17 cellular contexts compared by ENCODE assay signal in the genomic region with DNA sequence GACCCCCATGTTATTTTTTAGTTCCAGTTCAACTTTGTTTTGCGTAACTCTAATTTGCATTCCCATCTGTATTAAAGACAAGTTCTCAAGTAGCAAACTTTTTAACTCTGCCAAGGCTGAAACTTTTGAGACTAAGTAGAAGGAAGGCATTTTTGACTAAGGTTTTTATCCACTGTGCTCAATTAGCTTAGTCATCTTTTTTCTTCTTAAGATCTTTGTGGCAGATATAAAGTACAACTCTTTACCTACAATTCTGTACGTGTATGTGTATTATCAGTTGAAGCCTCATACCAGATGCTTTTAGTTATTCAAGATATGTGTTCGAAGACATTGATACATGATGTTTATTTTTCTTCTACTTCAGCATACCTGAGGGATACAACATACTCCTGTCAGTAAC. TPM values are rescaled to one million over a fixed set of nuclear protein-coding genes. Genes with fewer than 3 reads are reported as not detected.
DNase-seq lines count a peak whose midpoint lies in the region; ATAC-seq, FAIRE-seq and TF ChIP-seq lines count a peak whose summit lies in the region.
"Had no signal": no experiment of that assay in that cellular context is flagged by ENCODE, and none has a peak within 500 bp of the region (broad histone marks: within the 10 kb centered on the region; RNA-seq: fewer than 3 reads in every experiment).

No MANE protein-coding gene starts in this region.

- H3K9me3 Mint-ChIP-seq in activated naive CD4-positive, alpha-beta T cell treated with anti-CD3 and anti-CD28 coated beads, Interleukin-2, amount 50 U/mL, for 24 hours = no peaks in the 10 kb centered on the region
- no peaks in the 10 kb centered on the region for H3K9me3 Mint-ChIP-seq in activated naive CD4-positive, alpha-beta T cell treated with anti-CD3 and anti-CD28 coated beads, Interleukin-2, amount 50 U/mL, for 72 hours
- H3K9me3 Mint-ChIP-seq in astrocyte (ENCODE audit: unreplicated experiment) (no peaks in the 10 kb centered on the region), mesothelial cell of epicardium (no peaks in the 10 kb centered on the region)
- no peaks in the 10 kb centered on the region for H3K9me3 Mint-ChIP-seq in activated CD8-positive, alpha-beta T cell treated with anti-CD3 and anti-CD28 coated beads, Interleukin-2, amount 10 ng/mL, durations not matched to agents 7 days and 5 days (ENCODE audit: insufficient read depth)
- H3K9me3 Mint-ChIP-seq: CD8-positive, alpha-beta memory T cell; H9 had no signal

- H3K79me1 ChIP-seq in neuronal stem cell (ENCODE audit: low read depth, low read length) = no peaks in the 10 kb centered on the region

- peak overlapping the region; percentile 18 for H3K27ac Mint-ChIP-seq in activated naive CD4-positive, alpha-beta T cell treated with anti-CD3 and anti-CD28 coated beads, Interleukin-2, amount 50 U/mL, for 24 hours
- H3K27ac Mint-ChIP-seq in activated naive CD4-positive, alpha-beta T cell treated with anti-CD3 and anti-CD28 coated beads, Interleukin-2, amount 50 U/mL, for 72 hours = peak overlapping the region in 1 of 2 donors; percentile 29
- no peak overlapping the region for H3K27ac Mint-ChIP-seq in astrocyte (ENCODE audit: unreplicated experiment)
- H3K27ac Mint-ChIP-seq in mesothelial cell of epicardium = peak overlapping the region; percentile 57
- H3K27ac Mint-ChIP-seq in activated CD8-positive, alpha-beta T cell treated with anti-CD3 and anti-CD28 coated beads, Interleukin-2, amount 10 ng/mL, durations not matched to agents 7 days and 5 days = no peak overlapping the region

- no peak overlapping the region for H3K4me3 Mint-ChIP-seq in activated naive CD4-positive, alpha-beta T cell treated with anti-CD3 and anti-CD28 coated beads, Interleukin-2, amount 50 U/mL, for 24 hours
- H3K4me3 Mint-ChIP-seq in astrocyte (ENCODE audit: unreplicated experiment) (no peak overlapping the region), mesothelial cell of epicardium (no peak overlapping the region)
- H3K4me3 Mint-ChIP-seq in activated CD8-positive, alpha-beta T cell treated with anti-CD3 and anti-CD28 coated beads, Interleukin-2, amount 10 ng/mL, durations not matched to agents 7 days and 5 days = no peak overlapping the region
- H3K4me3 Mint-ChIP-seq: CD8-positive, alpha-beta memory T cell; H9 had no signal

- peaks cover 26% of the 10 kb centered on the region for H3K36me3 Mint-ChIP-seq in activated naive CD4-positive, alpha-beta T cell treated with anti-CD3 and anti-CD28 coated beads, Interleukin-2, amount 50 U/mL, for 24 hours
- H3K36me3 Mint-ChIP-seq in activated naive CD4-positive, alpha-beta T cell treated with anti-CD3 and anti-CD28 coated beads, Interleukin-2, amount 50 U/mL, for 72 hours = peaks cover 0 to 33% of the 10 kb centered on the region in 2 donors
- H3K36me3 Mint-ChIP-seq in astrocyte (ENCODE audit: low read depth, unreplicated experiment) = peaks cover 6% of the 10 kb centered on the region
- peaks cover 47% of the 10 kb centered on the region for H3K36me3 Mint-ChIP-seq in mesothelial cell of epicardium
- H3K36me3 Mint-ChIP-seq in activated CD8-positive, alpha-beta T cell treated with anti-CD3 and anti-CD28 coated beads, Interleukin-2, amount 10 ng/mL, durations not matched to agents 7 days and 5 days (ENCODE audit: low read depth) = peaks cover 65% of the 10 kb centered on the region

- H3K9ac ChIP-seq in astrocyte (ENCODE audit: low read length) (no peak overlapping the region), neuronal stem cell (ENCODE audit: low read depth, low read length, poor library complexity) (no peak overlapping the region)

- no peaks in the 10 kb centered on the region for H3K27me3 ChIP-seq in astrocyte (ENCODE audit: insufficient read depth, low read length)
- H3K27me3 ChIP-seq in neuronal stem cell (ENCODE audit: control insufficient read depth in 3 of 3, insufficient read depth in 3 of 3, low read depth in 1 of 3, low read length in 3 of 3) = no peaks in the 10 kb centered on the region
- H3K27me3 ChIP-seq: BE2C had no signal

- H2BK12ac ChIP-seq in neuronal stem cell (ENCODE audit: low read length) = no peak overlapping the region

- H2AFZ ChIP-seq in astrocyte (ENCODE audit: low read depth, low read length) = no peak overlapping the region
- no peak overlapping the region for H2AFZ ChIP-seq in neuronal stem cell (ENCODE audit: low read length)

- no peaks in the 10 kb centered on the region for H3K27me3 Mint-ChIP-seq in activated naive CD4-positive, alpha-beta T cell treated with anti-CD3 and anti-CD28 coated beads, Interleukin-2, amount 50 U/mL, for 24 hours
- H3K27me3 Mint-ChIP-seq in astrocyte (ENCODE audit: low read depth, unreplicated experiment) (no peaks in the 10 kb centered on the region), mesothelial cell of epicardium (ENCODE audit: low read depth) (no peaks in the 10 kb centered on the region)
- no peaks in the 10 kb centered on the region for H3K27me3 Mint-ChIP-seq in activated CD8-positive, alpha-beta T cell treated with anti-CD3 and anti-CD28 coated beads, Interleukin-2, amount 10 ng/mL, durations not matched to agents 7 days and 5 days (ENCODE audit: low read depth)
- H3K27me3 Mint-ChIP-seq: CD8-positive, alpha-beta memory T cell had no signal

- TF ChIP-seq CTCF in astrocyte (IDR thresholded peaks at IDR 0.05; ENCODE audit: insufficient read depth, low read depth, low read length) (no peak), mesothelial cell of epicardium (IDR thresholded peaks at IDR 0.05; ENCODE audit: unreplicated experiment) (no peak)

- H3K4ac ChIP-seq in neuronal stem cell (ENCODE audit: low read length) = no peak overlapping the region

- H3K79me2 ChIP-seq in astrocyte (ENCODE audit: insufficient read depth, low read length) = no peaks in the 10 kb centered on the region

- H4K91ac ChIP-seq in neuronal stem cell (ENCODE audit: low read depth, low read length, poor library complexity) = no peak overlapping the region

- H3K36me3 ChIP-seq in astrocyte (ENCODE audit: insufficient read depth, low read length) = peaks cover 36% of the 10 kb centered on the region
- peaks cover 5 to 100% of the 10 kb centered on the region in 2 donors for H3K36me3 ChIP-seq in neuronal stem cell (replicated peaks in 1 of 2; ENCODE audit: control insufficient read depth in 2 of 2, insufficient read depth in 2 of 2, low read length in 2 of 2)

- no peak overlapping the region for H3K4me3 ChIP-seq in astrocyte (ENCODE audit: insufficient read depth, low read depth, low read length)
- H3K4me3 ChIP-seq in neuronal stem cell (ENCODE audit: low read length in 2 of 2) = no peak overlapping the region

- no peak overlapping the region for H3K18ac ChIP-seq in neuronal stem cell (ENCODE audit: low read length)

- H3K4me2 ChIP-seq in astrocyte (ENCODE audit: low read length) (no peak overlapping the region), neuronal stem cell (ENCODE audit: insufficient read depth, low read length, poor library complexity, severe bottlenecking) (no peak overlapping the region)

- no peak overlapping the region for H2AK5ac ChIP-seq in neuronal stem cell (ENCODE audit: low read depth, low read length)

- POLR2A ChIA-PET in activated CD8-positive, alpha-beta T cell treated with anti-CD3 and anti-CD28 coated beads, Interleukin-2, amount 10 ng/mL, durations not matched to agents 7 days and 5 days (lab: Charles Lee) = no interaction called here

- TF ChIP-seq POLR2A in GM12892 (IDR thresholded peaks at IDR 0.05; ENCODE audit: low read depth, low read length) = no peak

- no peak overlapping the region for H2BK120ac ChIP-seq in neuronal stem cell (ENCODE audit: low read depth, low read length)

- no peak overlapping the region for H3K14ac ChIP-seq in neuronal stem cell (ENCODE audit: low read length)

- H3K4me1 ChIP-seq in astrocyte (ENCODE audit: insufficient read depth, low read length) (no peaks in the 10 kb centered on the region), neuronal stem cell (ENCODE audit: control insufficient read depth in 2 of 2, insufficient read depth in 1 of 2, low read depth in 1 of 2, low read length in 2 of 2) (peaks cover 0 to 1% of the 10 kb centered on the region in 2 donors)
- H3K4me1 ChIP-seq: BE2C had no signal

- no peak overlapping the region for H2BK5ac ChIP-seq in neuronal stem cell (ENCODE audit: low read length)

- H3K9me3 ChIP-seq in astrocyte (ENCODE audit: insufficient read depth, low read depth, low read length) = no peaks in the 10 kb centered on the region
- no peaks in the 10 kb centered on the region for H3K9me3 ChIP-seq in neuronal stem cell (replicated peaks in 1 of 2; ENCODE audit: control insufficient read depth in 2 of 2, insufficient read depth in 1 of 2, low read depth in 1 of 2, low read length in 2 of 2)
- H3K9me3 ChIP-seq: BE2C had no signal

- no peak for DNase-seq in activated naive CD4-positive, alpha-beta T cell treated with anti-CD3 and anti-CD28 coated beads, Interleukin-2, amount 50 U/mL, for 72 hours (ENCODE audit: low spot score in 2 of 2)
- DNase-seq in GM12892 (ENCODE audit: insufficient read length) (no peak), astrocyte (ENCODE audit: low read depth) (no peak), mesothelial cell of epicardium (ENCODE audit: low spot score in 2 of 2, unreplicated experiment in 2 of 2) (no peak), neuronal stem cell (ENCODE audit: low spot score) (no peak)
- DNase-seq in activated CD8-positive, alpha-beta T cell treated with anti-CD3 and anti-CD28 coated beads, Interleukin-2, amount 10 ng/mL, durations not matched to agents 7 days and 5 days = no peak
- DNase-seq: ACHN; BE2C; CD8-positive, alpha-beta memory T cell; H9; Kasumi-1; NCI-H1417; NCI-H2029; NCI-H2171 treated with DMSO at 0.1 percent for 48 hours; NCI-H82; SHP77 treated with DMSO at 0.1 percent for 48 hours had no signal

- H4K8ac ChIP-seq in neuronal stem cell (ENCODE audit: low read depth, low read length) = no peak overlapping the region

- no peaks in the 10 kb centered on the region for H4K20me1 ChIP-seq in astrocyte (ENCODE audit: insufficient read depth, low read length)

- FAIRE-seq in GM12892 (lab: Jason Lieb, UNC) (peak; percentile 40), astrocyte (lab: Jason Lieb, UNC) (peak; percentile 9)

- CTCF ChIA-PET in activated CD8-positive, alpha-beta T cell treated with anti-CD3 and anti-CD28 coated beads, Interleukin-2, amount 10 ng/mL, durations not matched to agents 7 days and 5 days (lab: Charles Lee) = no interaction called here

- no CpG with 5 or more reads among the region's 3 CpGs for WGBS in neuronal stem cell (ENCODE audit: extremely low coverage in 2 of 2, insufficient read length in 2 of 2, insufficient replicate concordance in 1 of 2), 2 donors

- H3K4me1 Mint-ChIP-seq in activated naive CD4-positive, alpha-beta T cell treated with anti-CD3 and anti-CD28 coated beads, Interleukin-2, amount 50 U/mL, for 24 hours = peaks cover 32% of the 10 kb centered on the region
- H3K4me1 Mint-ChIP-seq in astrocyte (ENCODE audit: low read depth, unreplicated experiment) = no peaks in the 10 kb centered on the region
- peaks cover 6% of the 10 kb centered on the region for H3K4me1 Mint-ChIP-seq in mesothelial cell of epicardium
- no peaks in the 10 kb centered on the region for H3K4me1 Mint-ChIP-seq in activated CD8-positive, alpha-beta T cell treated with anti-CD3 and anti-CD28 coated beads, Interleukin-2, amount 10 ng/mL, durations not matched to agents 7 days and 5 days (ENCODE audit: low read depth)
- H3K4me1 Mint-ChIP-seq: H9 had no signal

- H3K27ac ChIP-seq in astrocyte (ENCODE audit: low read depth, low read length) = no peak overlapping the region
- no peak overlapping the region for H3K27ac ChIP-seq in neuronal stem cell (replicated peaks; ENCODE audit: low read length)

- no peak overlapping the region for H2BK15ac ChIP-seq in neuronal stem cell (ENCODE audit: low read length)

- H3K23ac ChIP-seq in neuronal stem cell (ENCODE audit: low read depth, low read length, poor library complexity) = no peak overlapping the region

- no peak for ATAC-seq in activated naive CD4-positive, alpha-beta T cell treated with anti-CD3 and anti-CD28 coated beads, Interleukin-2, amount 50 U/mL, for 72 hours
- no peak for ATAC-seq in activated CD8-positive, alpha-beta T cell treated with anti-CD3 and anti-CD28 coated beads, Interleukin-2, amount 10 ng/mL, durations not matched to agents 7 days and 5 days

RNA-seq across cellular contexts. Expression of a gene that starts 41.6 kb away (rescaled TPM):
- total RNA-seq in activated naive CD4-positive, alpha-beta T cell treated with anti-CD3 and anti-CD28 coated beads, Interleukin-2, amount 50 U/mL, for 72 hours = 10 to 100 TPM; 68.1 to 89.3 TPM
- polyA plus RNA-seq in GM12892 (2012; ENCODE audit: missing spikeins) = 48.2 TPM
- total RNA-seq in astrocyte (56.4 and 63.3 TPM in 2 replicates), mesothelial cell of epicardium (88.9 to 111 TPM (median 97.0 TPM) in 3 replicates)
- 60.5 TPM for polyA plus RNA-seq in neuronal stem cell (2013, experiment 1 of 2)
- polyA plus RNA-seq in neuronal stem cell (2013, experiment 2 of 2) = 61.4 TPM
- 100 to 1,000 TPM in 1 of 2 experiments, 10 to 100 TPM in 1; 87.6 to 103 TPM for total RNA-seq in activated CD8-positive, alpha-beta T cell treated with anti-CD3 and anti-CD28 coated beads, Interleukin-2, amount 10 ng/mL, durations not matched to agents 7 days and 5 days

RNA-seq across cellular contexts. Expression of a gene that starts 53.8 kb away (rescaled TPM):
- total RNA-seq in activated naive CD4-positive, alpha-beta T cell treated with anti-CD3 and anti-CD28 coated beads, Interleukin-2, amount 50 U/mL, for 72 hours = 10 to 100 TPM; 18.1 to 27.1 TPM
- polyA plus RNA-seq in GM12892 (2012; ENCODE audit: missing spikeins) = 25.5 TPM
- total RNA-seq in astrocyte (16.1 and 16.8 TPM in 2 replicates), mesothelial cell of epicardium (18.6 to 20.8 TPM (median 20.3 TPM) in 3 replicates)
- 58.1 TPM for polyA plus RNA-seq in neuronal stem cell (2013, experiment 1 of 2)
- polyA plus RNA-seq in neuronal stem cell (2013, experiment 2 of 2) = 58.4 TPM
- 10 to 100 TPM; 22.9 TPM for total RNA-seq in activated CD8-positive, alpha-beta T cell treated with anti-CD3 and anti-CD28 coated beads, Interleukin-2, amount 10 ng/mL, durations not matched to agents 7 days and 5 days

Comparison
In these comparisons a context has a peak if more than half of its experiments do, and no peak if none do; other contexts are left out.
1. H3K27ac Mint-ChIP-seq: peak in activated naive CD4-positive, alpha-beta T cell treated with anti-CD3 and anti-CD28 coated beads, Interleukin-2, amount 50 U/mL, for 24 hours (single experiment) and mesothelial cell of epicardium (single experiment); none in astrocyte (single experiment) and activated CD8-positive, alpha-beta T cell treated with anti-CD3 and anti-CD28 coated beads, Interleukin-2, amount 10 ng/mL, durations not matched to agents 7 days and 5 days (single experiment).